In the genomic region with DNA sequence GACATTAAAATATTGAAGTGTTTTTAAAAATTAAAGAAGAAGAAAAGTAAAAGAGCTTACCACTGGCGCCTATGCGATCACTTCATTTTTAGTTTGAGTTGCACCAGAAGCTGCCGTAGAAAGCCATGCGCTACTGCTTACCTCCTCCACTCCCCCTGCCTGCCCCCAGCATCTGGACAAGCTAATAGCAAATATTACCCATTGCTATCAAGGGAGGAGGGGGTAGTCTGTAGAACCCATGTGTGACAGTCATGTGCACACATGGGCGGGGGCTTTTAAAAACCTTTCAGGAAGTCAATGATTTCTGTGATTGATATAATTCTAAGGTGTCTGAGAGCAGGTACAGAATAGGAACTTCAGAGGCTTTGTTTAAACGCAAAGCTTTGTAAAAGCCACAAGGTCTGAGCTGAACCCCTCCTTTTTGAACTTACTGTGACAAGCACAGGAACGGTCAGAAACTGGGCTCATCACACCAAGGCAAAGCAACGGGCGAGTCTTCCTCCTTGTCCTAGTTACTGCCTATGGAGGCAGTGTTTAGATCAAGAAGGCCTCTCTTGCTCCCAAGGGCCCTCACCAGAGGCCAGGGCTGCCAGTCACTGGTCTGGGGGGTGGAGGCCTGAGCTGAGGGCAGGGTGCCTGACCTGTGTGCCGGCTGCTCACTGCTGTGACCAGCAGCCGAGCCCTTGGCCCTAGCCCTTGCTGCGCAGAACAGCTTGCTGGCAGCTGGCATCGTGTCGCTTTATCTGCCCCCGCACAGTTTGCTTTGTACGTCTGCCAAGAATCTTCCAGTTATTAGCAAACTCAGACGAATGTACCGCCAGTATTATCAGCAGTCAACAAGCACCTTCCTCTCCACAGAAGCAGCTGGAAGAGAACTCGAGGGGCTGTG, we compare ENCODE assay signal across 9 cellular contexts. TPM values are rescaled to one million over a fixed set of nuclear protein-coding genes. Genes with fewer than 3 reads are reported as not detected.
A peak's percentile ranks its signal among the peaks of the same experiment; 100 is the strongest.
DNase-seq lines count a peak whose midpoint lies in the region; ATAC-seq and TF ChIP-seq lines count a peak whose summit lies in the region.
"Had no signal": no experiment of that assay in that cellular context is flagged by ENCODE, and none has a peak within 500 bp of the region (broad histone marks: within the 10 kb centered on the region; RNA-seq: fewer than 3 reads in every experiment).

No MANE protein-coding gene starts in this region.

- H3K4me3 Mint-ChIP-seq in mesothelial cell of epicardium (no peak overlapping the region), T-helper 17 cell (no peak overlapping the region)

- TF ChIP-seq CTCF in A673 (conservative IDR thresholded peaks at IDR 0.05; ENCODE audit: low read depth, low read length) (no peak), cardiac fibroblast (IDR thresholded peaks at IDR 0.05; ENCODE audit: low read depth, low read length) (no peak), mesothelial cell of epicardium (IDR thresholded peaks at IDR 0.05; ENCODE audit: unreplicated experiment) (no peak)

- H3K4me1 Mint-ChIP-seq in mesothelial cell of epicardium, result peaks cover 17% of the 10 kb centered on the region
- H3K4me1 Mint-ChIP-seq in T-helper 17 cell, result peaks cover 3% of the 10 kb centered on the region

- peaks cover 15% of the 10 kb centered on the region for H3K4me1 ChIP-seq in A673 (ENCODE audit: insufficient read depth, low read length, poor library complexity, severe bottlenecking)

- H3K4me3 ChIP-seq in A673 (ENCODE audit: low read depth, low read length, poor library complexity, severe bottlenecking), result no peak overlapping the region
- H3K4me3 ChIP-seq in cardiac fibroblast (replicated peaks in 1 of 2; ENCODE audit: low read depth in 2 of 2, low read length in 2 of 2), result no peak overlapping the region
- H3K4me3 ChIP-seq: gastrocnemius medialis had no signal

- DNase-seq in A673 (ENCODE audit: low spot score) (peak; percentile 71), NCI-H1105 treated with DMSO at 0.1 percent for 48 hours (lab: John Stamatoyannopoulos, UW) (peak; percentile 89), cardiac fibroblast (ENCODE audit: low read depth in 2 of 2) (peak; percentile 64 to 80), mesothelial cell of epicardium (ENCODE audit: low spot score in 2 of 2, unreplicated experiment in 2 of 2) (no peak), cerebellar nuclear complex (lab: John Stamatoyannopoulos, UW) (no peak), T-helper 17 cell (no peak)

- H3K27me3 Mint-ChIP-seq in mesothelial cell of epicardium (ENCODE audit: low read depth) (no peaks in the 10 kb centered on the region), T-helper 17 cell (no peaks in the 10 kb centered on the region)

- intact Hi-C loops in A673 (cut with micrococcal nuclease; ENCODE audit: unreplicated experiment), result no loop called here

- H3K27me3 ChIP-seq in A673 (replicated peaks; ENCODE audit: insufficient read depth, low read depth, low read length, poor library complexity), result no peaks in the 10 kb centered on the region
- H3K27me3 ChIP-seq: gastrocnemius medialis had no signal

- peak overlapping the region; percentile 40 for H3K27ac ChIP-seq in A673 (ENCODE audit: low read depth, low read length, poor library complexity, severe bottlenecking)

- peaks cover 94% of the 10 kb centered on the region for H3K36me3 ChIP-seq in A673 (ENCODE audit: insufficient read depth, low read length, poor library complexity, severe bottlenecking)

- H3K27ac Mint-ChIP-seq in mesothelial cell of epicardium, result peak overlapping the region; percentile 88
- no peak overlapping the region for H3K27ac Mint-ChIP-seq in T-helper 17 cell

- ATAC-seq in HG03442 (IDR thresholded peaks at IDR 0.05; ENCODE audit: unreplicated experiment), result no peak
- no peak for ATAC-seq in HG03045 (IDR thresholded peaks at IDR 0.05; ENCODE audit: unreplicated experiment)
- ATAC-seq in T-helper 17 cell, result no peak

- no TSS peak for BruUV-seq in A673 (replicated peaks; lab: Mats Ljungman, UMichigan)

- no peaks in the 10 kb centered on the region for H3K9me3 Mint-ChIP-seq in mesothelial cell of epicardium

- H3K36me3 Mint-ChIP-seq in mesothelial cell of epicardium (peaks cover 26% of the 10 kb centered on the region), T-helper 17 cell (ENCODE audit: low read depth) (peaks cover 5% of the 10 kb centered on the region)

- H3K9me3 ChIP-seq in A673 (ENCODE audit: low read depth, low read length, poor library complexity, severe bottlenecking) (no peaks in the 10 kb centered on the region), T-helper 17 cell (ENCODE audit: control insufficient read depth, low read length, poor library complexity, severe bottlenecking) (no peaks in the 10 kb centered on the region)
- H3K9me3 ChIP-seq: gastrocnemius medialis had no signal

- POLR2A ChIA-PET in A673 (lab: Charles Lee; ENCODE audit: low non-redundant PET), result interaction anchor here (0.5 kb wide), 2 partner anchors 22 to 28 kb away, joined by 4 to 7 read pairs; no protein-coding TSS in a partner anchor

- CTCF ChIA-PET in A673 (lab: Charles Lee), result no interaction called here

RNA-seq across cellular contexts. Expression of gene GINS2, which starts 15.0 kb away (rescaled TPM):
- 70.5 and 71.9 TPM in 2 replicates for total RNA-seq in A673 (2021)
- 13.4 to 15.3 TPM (median 14.8 TPM) in 3 replicates for total RNA-seq in mesothelial cell of epicardium
- total RNA-seq in T-helper 17 cell, result 1 to 10 TPM in 1 of 2 donors, under 1 TPM in 1; 0.86 to 1.5 TPM

Comparison
In these comparisons a context has a peak if more than half of its experiments do, and no peak if none do; other contexts are left out.
1. DNase-seq: peak in A673 (single experiment), NCI-H1105 treated with DMSO at 0.1 percent for 48 hours (single experiment) and cardiac fibroblast (2 of 2); none in mesothelial cell of epicardium (0 of 2), cerebellar nuclear complex (0 of 2) and T-helper 17 cell (0 of 3).